In the genomic region with DNA sequence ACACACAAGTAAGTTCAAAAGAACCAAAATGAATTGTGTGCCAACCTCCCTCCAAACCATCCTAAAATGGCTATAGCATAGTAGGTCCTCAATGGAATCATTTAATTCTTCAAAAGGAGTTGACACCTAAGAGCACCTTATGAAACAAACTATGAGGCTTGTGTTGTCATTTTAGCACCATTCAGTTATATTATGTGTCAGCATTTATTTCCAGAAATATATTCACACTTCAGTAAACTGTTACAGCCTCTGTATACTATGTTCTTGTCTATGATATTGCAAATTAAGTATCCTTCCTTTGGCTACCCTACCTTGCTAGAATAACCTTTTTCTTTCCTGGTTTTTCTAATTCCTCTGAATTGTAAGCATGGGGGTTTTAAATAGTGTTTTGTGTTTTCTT, we compare ENCODE assay signal across 25 cellular contexts. TPM values are rescaled to one million over a fixed set of nuclear protein-coding genes. Genes with fewer than 3 reads are reported as not detected.
"Had no signal": no experiment of that assay in that cellular context is flagged by ENCODE, and none has a peak within 500 bp of the region (broad histone marks: within the 10 kb centered on the region; RNA-seq: fewer than 3 reads in every experiment).

No MANE protein-coding gene starts in this region.

- DNase-seq: activated CD4-positive, alpha-beta T cell treated with anti-CD3 and anti-CD28 coated beads for 36 hours; activated CD8-positive, alpha-beta memory T cell treated with anti-CD3 and anti-CD28 coated beads, Interleukin-2, amount 50 U/mL, for 4 hours; activated CD8-positive, alpha-beta T cell treated with anti-CD3 and anti-CD28 coated beads for 36 hours; activated gamma-delta T cell treated with Interleukin-2 at 50 U/mL for 16 hours; activated naive CD4-positive, alpha-beta T cell treated with anti-CD3 and anti-CD28 coated beads, Interleukin-2, amount 10 ng/mL, durations not matched to agents 7 days and 5 days; activated naive CD8-positive, alpha-beta T cell treated with anti-CD3 and anti-CD28 coated beads for 36 hours; activated T-cell treated with anti-CD3 and anti-CD28 coated beads, Interleukin-2, amount 50 U/mL, for 72 hours; anterior cingulate cortex; cerebellar nuclear complex; NCI-H1092; NCI-H2029 treated with DMSO at 0.1 percent for 48 hours; NCI-H524; NCI-H748 treated with DMSO at 0.1 percent for 48 hours; OCI-M1; RPMI8226; SK-N-SH; T-helper 1 cell had no signal

- H3K9me3 ChIP-seq: SK-N-SH had no signal

- ATAC-seq: activated CD4-positive, alpha-beta T cell treated with anti-CD3 and anti-CD28 coated beads for 36 hours; activated CD8-positive, alpha-beta T cell treated with anti-CD3 and anti-CD28 coated beads for 36 hours; activated T-cell treated with anti-CD3 and anti-CD28 coated beads, Interleukin-2, amount 50 U/mL, for 72 hours; Panc1; Right ventricle myocardium inferior had no signal

- H3K9ac ChIP-seq: SK-N-SH had no signal

- H3K27ac ChIP-seq: VCaP had no signal

- FAIRE-seq: colon had no signal

- H3K4me2 ChIP-seq: SK-N-SH had no signal

RNA-seq across cellular contexts. Expression of a gene that starts 18.2 kb away (rescaled TPM):
- total RNA-seq: activated CD4-positive, alpha-beta T cell treated with anti-CD3 and anti-CD28 coated beads for 36 hours; activated CD8-positive, alpha-beta T cell treated with anti-CD3 and anti-CD28 coated beads for 36 hours; activated naive CD8-positive, alpha-beta T cell treated with anti-CD3 and anti-CD28 coated beads for 36 hours; activated T-cell treated with anti-CD3 and anti-CD28 coated beads, Interleukin-2, amount 50 U/mL, for 72 hours; activated T-helper 2 cell treated with anti-CD3 and anti-CD28 coated beads, Interferon-gamma antibody, Interleukin-2, Interleukin-4, amounts not matched to agents 10 μg/mL and 5 μg/mL and 100 μg/mL, durations not matched to agents 14 hours and 24 hours and 36 hours; LHCN-M2; T-helper 2 cell treated with Interferon-gamma antibody and Interleukin-4, amounts not matched to agents 100 ng/mL and 5 ng/mL, for 36 hours had no signal
- polyA plus RNA-seq: adipose tissue, SK-N-SH had no signal

RNA-seq across cellular contexts. Expression of a gene that starts 56.2 kb away (rescaled TPM):
- total RNA-seq: activated CD4-positive, alpha-beta T cell treated with anti-CD3 and anti-CD28 coated beads for 36 hours; activated CD8-positive, alpha-beta T cell treated with anti-CD3 and anti-CD28 coated beads for 36 hours; activated naive CD8-positive, alpha-beta T cell treated with anti-CD3 and anti-CD28 coated beads for 36 hours; activated T-cell treated with anti-CD3 and anti-CD28 coated beads, Interleukin-2, amount 50 U/mL, for 72 hours; activated T-helper 2 cell treated with anti-CD3 and anti-CD28 coated beads, Interferon-gamma antibody, Interleukin-2, Interleukin-4, amounts not matched to agents 10 μg/mL and 5 μg/mL and 100 μg/mL, durations not matched to agents 14 hours and 24 hours and 36 hours; LHCN-M2; T-helper 2 cell treated with Interferon-gamma antibody and Interleukin-4, amounts not matched to agents 100 ng/mL and 5 ng/mL, for 36 hours had no signal
- polyA plus RNA-seq: SK-N-SH had no signal
